Comparison of ENCODE assay signal across 8 cellular contexts in the genomic region with DNA sequence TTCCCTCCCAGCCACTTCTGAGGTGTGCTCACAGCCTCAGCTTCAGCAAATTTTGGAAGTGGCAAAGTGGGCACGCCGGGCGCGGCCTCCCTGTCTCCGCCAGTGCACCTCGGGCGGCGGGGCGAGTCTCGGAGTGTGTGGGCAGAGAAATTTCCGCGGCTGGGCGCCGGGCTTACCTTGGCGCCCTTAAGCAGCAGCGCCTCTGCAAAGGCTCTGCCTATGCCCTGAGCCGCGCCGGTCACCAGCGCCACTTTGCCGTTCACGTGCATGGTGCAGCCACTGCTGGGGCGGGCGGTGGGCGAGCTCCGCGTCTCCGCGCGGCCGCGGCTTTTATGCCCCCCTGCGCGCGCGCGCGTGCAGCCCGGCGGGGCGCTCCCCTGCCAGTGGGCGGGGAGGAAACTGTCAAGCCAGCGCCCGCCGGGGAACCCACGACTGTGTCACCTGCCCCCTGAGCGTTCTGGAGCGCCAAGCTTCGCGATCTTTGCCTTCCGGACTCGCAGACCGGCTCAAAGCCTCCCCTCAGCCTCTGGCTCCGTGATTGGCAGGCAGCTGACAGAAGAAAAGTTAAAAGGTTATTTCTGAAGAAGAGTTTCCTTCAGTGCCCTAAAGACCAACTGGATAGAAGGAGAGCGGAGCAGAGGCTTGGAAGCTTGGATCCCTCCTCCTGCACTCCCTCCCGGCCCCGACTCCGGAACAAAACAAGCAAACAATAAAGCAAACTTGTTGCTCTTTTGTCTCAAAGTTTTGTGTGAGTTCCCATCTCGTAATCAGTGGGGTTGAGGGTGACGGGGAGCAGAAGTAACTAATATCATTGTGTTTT. TPM values are rescaled to one million over a fixed set of nuclear protein-coding genes. Genes with fewer than 3 reads are reported as not detected.
DNase-seq lines count a peak whose midpoint lies in the region; ATAC-seq and TF ChIP-seq lines count a peak whose summit lies in the region.

TSS of gene HPGD (minus strand) at position 306 of the 820 bp plus-strand sequence. CDS start at position 269, 37 bp downstream.

- H3K27ac ChIP-seq in esophagus muscularis mucosa (replicated peaks in 1 of 4): peak within 1 kb of the TSS; percentile 64 to 81 (median 73)

- H3K9me3 ChIP-seq in esophagus muscularis mucosa: no peaks in the 10 kb centered on the region

- under 1% methylated on average over 38 of the region's 60 CpGs for WGBS in esophagus muscularis mucosa

- no peaks in the 10 kb centered on the region for H3K36me3 ChIP-seq in esophagus muscularis mucosa

- intact Hi-C loops in esophagus muscularis mucosa (cut with DNase I): no loop called here

- H3K4me3 ChIP-seq in esophagus muscularis mucosa: peak within 1 kb of the TSS; percentile 65 to 71 (median 68)

- H3K27me3 Mint-ChIP-seq in naive thymus-derived CD8-positive, alpha-beta T cell: peaks cover 0 to 33% (median 12%) of the 10 kb centered on the region in 5 donors
- peaks cover 33% of the 10 kb centered on the region for H3K27me3 Mint-ChIP-seq in stimulated activated naive CD8-positive, alpha-beta T cell treated with anti-CD3 and anti-CD28 coated beads, Interleukin-15, Interleukin-2, amounts not matched to agents 100 ng/mL and 50 ng/mL, for 24 hours

- H3K27ac Mint-ChIP-seq in naive thymus-derived CD8-positive, alpha-beta T cell: peak within 1 kb of the TSS; percentile 74 to 96 (median 89)
- peak within 1 kb of the TSS; percentile 34 for H3K27ac Mint-ChIP-seq in stimulated activated naive CD8-positive, alpha-beta T cell treated with anti-CD3 and anti-CD28 coated beads, Interleukin-15, Interleukin-2, amounts not matched to agents 100 ng/mL and 50 ng/mL, for 24 hours

- peaks cover 4 to 59% (median 28%) of the 10 kb centered on the region in 4 donors for H3K4me1 Mint-ChIP-seq in naive thymus-derived CD8-positive, alpha-beta T cell
- H3K4me1 Mint-ChIP-seq in stimulated activated naive CD8-positive, alpha-beta T cell treated with anti-CD3 and anti-CD28 coated beads, Interleukin-15, Interleukin-2, amounts not matched to agents 100 ng/mL and 50 ng/mL, for 24 hours (ENCODE audit: low read depth): peaks cover 26% of the 10 kb centered on the region

- peaks cover 0 to 2% (median 0%) of the 10 kb centered on the region in 3 donors for H3K36me3 Mint-ChIP-seq in naive thymus-derived CD8-positive, alpha-beta T cell
- H3K36me3 Mint-ChIP-seq in stimulated activated naive CD8-positive, alpha-beta T cell treated with anti-CD3 and anti-CD28 coated beads, Interleukin-15, Interleukin-2, amounts not matched to agents 100 ng/mL and 50 ng/mL, for 24 hours (ENCODE audit: low read depth): no peaks in the 10 kb centered on the region

- POLR2A ChIA-PET in naive thymus-derived CD8-positive, alpha-beta T cell (lab: Charles Lee): interaction anchor here (0.6 to 1.6 kb wide), 4 partner anchors 24 to 1851 kb away, joined by 3 to 7 read pairs (median 6); partner anchors contain the start of gene SAP30

- H3K4me1 ChIP-seq in esophagus muscularis mucosa: peaks cover 0 to 40% (median 28%) of the 10 kb centered on the region in 4 donors

- H3K27me3 ChIP-seq in esophagus muscularis mucosa: no peaks in the 10 kb centered on the region

- H3K9me3 Mint-ChIP-seq in naive thymus-derived CD8-positive, alpha-beta T cell: peaks cover 0 to 9% (median 0%) of the 10 kb centered on the region in 9 donors
- no peaks in the 10 kb centered on the region for H3K9me3 Mint-ChIP-seq in stimulated activated naive CD8-positive, alpha-beta T cell treated with anti-CD3 and anti-CD28 coated beads, Interleukin-15, Interleukin-2, amounts not matched to agents 100 ng/mL and 50 ng/mL, for 24 hours

- TF ChIP-seq CTCF in esophagus muscularis mucosa (IDR thresholded peaks at IDR 0.05): no peak

- no peak for TF ChIP-seq POLR2A in esophagus muscularis mucosa (IDR thresholded peaks at IDR 0.05; ENCODE audit: low read depth)

- TF ChIP-seq EP300 in esophagus muscularis mucosa (IDR thresholded peaks at IDR 0.05): no peak

- ATAC-seq in GM18511 (IDR thresholded peaks at IDR 0.05; ENCODE audit: unreplicated experiment) (peak; percentile 75), HG02884 (IDR thresholded peaks at IDR 0.05; ENCODE audit: unreplicated experiment) (peak; percentile 70)
- peak; percentile 93 to 94 for ATAC-seq in naive thymus-derived CD8-positive, alpha-beta T cell

- DNase-seq in NCI-H526 treated with DMSO at 0.1 percent for 48 hours (lab: John Stamatoyannopoulos, UW) (peak; percentile 45), esophagus muscularis mucosa (ENCODE audit: extremely low spot score) (peak; percentile 93), cortex of kidney (lab: John Stamatoyannopoulos, UW) (no peak)
- peak; percentile 73 for DNase-seq in activated CD8-positive, alpha-beta memory T cell treated with anti-CD3 and anti-CD28 coated beads, Interleukin-2, amount 50 U/mL, for 4 hours
- peak; percentile 61 to 90 (median 83) for DNase-seq in naive thymus-derived CD8-positive, alpha-beta T cell

- peak within 1 kb of the TSS; percentile 83 to 95 (median 92) for H3K4me3 Mint-ChIP-seq in naive thymus-derived CD8-positive, alpha-beta T cell
- peak within 1 kb of the TSS; percentile 82 for H3K4me3 Mint-ChIP-seq in stimulated activated naive CD8-positive, alpha-beta T cell treated with anti-CD3 and anti-CD28 coated beads, Interleukin-15, Interleukin-2, amounts not matched to agents 100 ng/mL and 50 ng/mL, for 24 hours

RNA-seq across cellular contexts. Expression of gene HPGD, which starts in this region (rescaled TPM):
- 10 to 100 TPM; 20.0 to 63.3 (median 43.2) TPM for total RNA-seq in esophagus muscularis mucosa
- 1 to 10 TPM; 6.8 to 7.5 TPM for total RNA-seq in naive thymus-derived CD8-positive, alpha-beta T cell
- 10 to 100 TPM; 10.6 to 16.1 (median 14.6) TPM for polyA plus RNA-seq in naive thymus-derived CD8-positive, alpha-beta T cell
